ENCODE assay signal across 9 cellular contexts in genomic region chr3:56754753-56755365, GRCh38. TPM values are rescaled to one million over a fixed set of nuclear protein-coding genes. Genes with fewer than 3 reads are reported as not detected.
DNase-seq lines count a peak whose midpoint lies in the region; ATAC-seq, FAIRE-seq and TF ChIP-seq lines count a peak whose summit lies in the region.
"Had no signal": no experiment of that assay in that cellular context is flagged by ENCODE, and none has a peak within 500 bp of the region (broad histone marks: within the 10 kb centered on the region; RNA-seq: fewer than 3 reads in every experiment).

No MANE protein-coding gene starts in this region.

- FAIRE-seq in GM12892 (lab: Jason Lieb, UNC): peak; percentile 92
- no peak for FAIRE-seq in RCC 7860 (lab: Jason Lieb, UNC)
- FAIRE-seq: TTC549 had no signal

- peak overlapping the region; percentile 79 for H3K4me3 Mint-ChIP-seq in dendritic cell treated with granulocyte-macrophage colony-stimulating factor and Interleukin-4, amounts not matched to agents 40 ng/mL and 50 ng/mL, for 4 days

- no peak overlapping the region for H3K27ac ChIP-seq in rectal smooth muscle tissue (ENCODE audit: low read depth, low read length)

- H3K27me3 ChIP-seq in rectal smooth muscle tissue (ENCODE audit: control insufficient read depth, insufficient read depth, low read length): no peaks in the 10 kb centered on the region

- peaks cover 31% of the 10 kb centered on the region for H3K36me3 Mint-ChIP-seq in dendritic cell treated with granulocyte-macrophage colony-stimulating factor and Interleukin-4, amounts not matched to agents 40 ng/mL and 50 ng/mL, for 4 days (ENCODE audit: low read depth)

- H3K4me1 Mint-ChIP-seq in dendritic cell treated with granulocyte-macrophage colony-stimulating factor and Interleukin-4, amounts not matched to agents 40 ng/mL and 50 ng/mL, for 4 days (ENCODE audit: low read depth): peaks cover 68% of the 10 kb centered on the region

- intact Hi-C loops in dendritic cell treated with granulocyte-macrophage colony-stimulating factor and Interleukin-4, amounts not matched to agents 40 ng/mL and 50 ng/mL, for 4 days (cut with micrococcal nuclease): loop anchor here (2.0 kb wide), 1 partner anchor 28 kb away; no protein-coding TSS in a partner anchor

- H3K4me1 ChIP-seq in rectal smooth muscle tissue (ENCODE audit: control insufficient read depth, insufficient read depth, low read length): no peaks in the 10 kb centered on the region

- peak overlapping the region; percentile 98 for H3K27ac Mint-ChIP-seq in dendritic cell treated with granulocyte-macrophage colony-stimulating factor and Interleukin-4, amounts not matched to agents 40 ng/mL and 50 ng/mL, for 4 days

- H3K9me3 Mint-ChIP-seq in dendritic cell treated with granulocyte-macrophage colony-stimulating factor and Interleukin-4, amounts not matched to agents 40 ng/mL and 50 ng/mL, for 4 days: no peaks in the 10 kb centered on the region

- DNase-seq in GM12892 (ENCODE audit: insufficient read length) (no peak), NOMO-1 treated with dmso at 0.1 percent for 144 hours (lab: John Stamatoyannopoulos, UW; ENCODE audit: unreplicated experiment) (peak; percentile 17), RCC 7860 (ENCODE audit: low spot score) (no peak)

- no peak for TF ChIP-seq POLR2A in GM12892 (IDR thresholded peaks at IDR 0.05; ENCODE audit: low read depth, low read length)

- peak overlapping the region; percentile 43 for H3K4me3 ChIP-seq in rectal smooth muscle tissue (ENCODE audit: low read length)

- H3K36me3 ChIP-seq in rectal smooth muscle tissue (ENCODE audit: control insufficient read depth, insufficient read depth, low read length): peaks cover 5% of the 10 kb centered on the region

- no peak overlapping the region for H3K9ac ChIP-seq in rectal smooth muscle tissue (ENCODE audit: low read length)

- no peak for ATAC-seq in HG03159 (IDR thresholded peaks at IDR 0.05; ENCODE audit: unreplicated experiment)
- no peak for ATAC-seq in HG02763 (IDR thresholded peaks at IDR 0.05; ENCODE audit: unreplicated experiment)
- no peak for ATAC-seq in GM18870 (IDR thresholded peaks at IDR 0.05; ENCODE audit: unreplicated experiment)

- no peaks in the 10 kb centered on the region for H3K27me3 Mint-ChIP-seq in dendritic cell treated with granulocyte-macrophage colony-stimulating factor and Interleukin-4, amounts not matched to agents 40 ng/mL and 50 ng/mL, for 4 days

RNA-seq across cellular contexts. Expression of gene ARHGEF3, which starts 46.9 kb away (rescaled TPM):
- polyA plus RNA-seq in GM12892 (2012; ENCODE audit: missing spikeins): 16.9 TPM
